8 cellular contexts compared by ENCODE assay signal in genomic region chr3:27721717-27722564, GRCh38. TPM values are rescaled to one million over a fixed set of nuclear protein-coding genes. Genes with fewer than 3 reads are reported as not detected.
DNase-seq lines count a peak whose midpoint lies in the region; ATAC-seq and TF ChIP-seq lines count a peak whose summit lies in the region.

EOMES (minus strand) TSS chr3:27722323; CDS start chr3:27722294, 29 bp downstream.

- peaks cover 0 to 44% (median 20%) of the 10 kb centered on the region in 4 donors for H3K4me1 ChIP-seq in tibial nerve

- no peaks in the 10 kb centered on the region for H3K36me3 Mint-ChIP-seq in naive B cell

- TF ChIP-seq POLR2A in tibial nerve (IDR thresholded peaks at IDR 0.05), result no peak

- peak in 2 of 5 experiments; percentile 14 to 16 for TF ChIP-seq CTCF in tibial nerve (IDR thresholded peaks at IDR 0.05)

- H3K27ac ChIP-seq in tibial nerve, result no peak within 1 kb of the TSS

- peak within 1 kb of the TSS in 2 of 6 donors; percentile 41 to 93 for H3K27ac Mint-ChIP-seq in naive B cell

- peak within 1 kb of the TSS; percentile 4 to 45 (median 36) for H3K4me3 ChIP-seq in tibial nerve

- TF ChIP-seq EP300 in tibial nerve (IDR thresholded peaks at IDR 0.05), result no peak

- WGBS in tibial nerve, 2 donors, result 0 to 1% methylated on average over 31 to 33 of the region's 81 CpGs

- H3K27me3 ChIP-seq in tibial nerve, result peaks cover 0 to 98% of the 10 kb centered on the region in 2 donors

- ATAC-seq in Right ventricle myocardium inferior (peak; percentile 39), HG02981 (IDR thresholded peaks at IDR 0.05; ENCODE audit: unreplicated experiment) (peak; percentile 57), naive B cell (ENCODE audit: low read depth in 2 of 2) (peak; percentile 74 to 79)

- H3K36me3 ChIP-seq in tibial nerve, result no peaks in the 10 kb centered on the region

- H3K4me1 Mint-ChIP-seq in naive B cell, result peaks cover 17 to 36% (median 29%) of the 10 kb centered on the region in 3 donors

- no peaks in the 10 kb centered on the region for H3K9me3 ChIP-seq in tibial nerve

- peaks cover 83 to 86% (median 83%) of the 10 kb centered on the region in 3 donors for H3K27me3 Mint-ChIP-seq in naive B cell

- H3K4me3 Mint-ChIP-seq in naive B cell, result peak within 1 kb of the TSS; percentile 78 to 91 (median 84)

- H3K9me3 Mint-ChIP-seq in naive B cell, result peaks cover 0 to 9% (median 0%) of the 10 kb centered on the region in 7 donors

- intact Hi-C loops in Right ventricle myocardium inferior (cut with DNase I) (no loop called here), cardiac septum (cut with DNase I) (no loop called here)

- DNase-seq in Right ventricle myocardium inferior (ENCODE audit: missing footprints) (peak; percentile 77), cardiac septum (ENCODE audit: low spot score) (no peak), NCI-H460 (ENCODE audit: extremely low read depth, low read depth) (peak; percentile 35), naive B cell (peak; percentile 48), tibial nerve (ENCODE audit: low spot score in 2 of 2) (no peak)
- peak; percentile 60 for DNase-seq in activated CD4-positive, alpha-beta T cell treated with anti-CD3 and anti-CD28 coated beads, Interleukin-2, amount 50 U/mL, for 1 hour
- peak; percentile 56 for DNase-seq in effector CD8-positive, alpha-beta T cell (lab: John Stamatoyannopoulos, UW)

RNA-seq across cellular contexts. Expression of gene EOMES, which starts in this region (rescaled TPM):
- 0.08 TPM for total RNA-seq in Right ventricle myocardium inferior
- total RNA-seq in cardiac septum, result not detected
- total RNA-seq in NCI-H460 (2014; rRNA removed; shearing (Covaris generic)), result 0.35 and 0.40 TPM in 2 replicates
- polyA plus RNA-seq in NCI-H460 (2014; cell fraction: nucleus; rRNA removed), result 0.80 TPM in 1 of 2 replicates, not detected in the other
- polyA plus RNA-seq in naive B cell (ENCODE audit: low read depth in 6 of 6), result under 1 TPM in 3 of 6 donors, not detected in 3; 0.27 to 0.40 (median 0.28) TPM
- 1 to 10 TPM in 1 of 4 donors, under 1 TPM in 3; 0.22 to 1.7 (median 0.69) TPM for total RNA-seq in tibial nerve

Comparison
In these comparisons a context has a peak if more than half of its experiments do, and no peak if none do; other contexts are left out.
1. Peak in DNase-seq and ATAC-seq in Right ventricle myocardium inferior; RNA of the gene not detected or under 1 TPM.
2. Peak in DNase-seq in NCI-H460; RNA of the gene not detected or under 1 TPM.
3. Peak in DNase-seq and ATAC-seq in naive B cell; RNA of the gene not detected or under 1 TPM.
4. DNase-seq: peak in activated CD4-positive, alpha-beta T cell treated with anti-CD3 and anti-CD28 coated beads, Interleukin-2, amount 50 U/mL, for 1 hour (single experiment) and effector CD8-positive, alpha-beta T cell (single experiment); none in cardiac septum (single experiment) and tibial nerve (0 of 2).
5. Peak in every context shown above with its lines, with median percentiles within 50 percentile points of each other: ATAC-seq.